Comparison of ENCODE assay signal across 30 cellular contexts in genomic region chr14:34065222-34065621, GRCh38.
"Had no signal": no experiment of that assay in that cellular context is flagged by ENCODE, and none has a peak within 500 bp of the region (broad histone marks: within the 10 kb centered on the region; RNA-seq: fewer than 3 reads in every experiment).

No MANE protein-coding gene starts in this region.

- H3K9me3 Mint-ChIP-seq: activated B cell treated with CpG ODN at 0.5 μM for 24 hours; activated CD4-positive, alpha-beta memory T cell treated with anti-CD3 and anti-CD28 coated beads, Interleukin-2, amount 10 ng/mL, durations not matched to agents 7 days and 5 days had no signal

- H3K27ac Mint-ChIP-seq: activated B cell treated with CpG ODN at 0.5 μM for 24 hours; activated CD4-positive, alpha-beta memory T cell treated with anti-CD3 and anti-CD28 coated beads, Interleukin-2, amount 10 ng/mL, durations not matched to agents 7 days and 5 days; activated CD4-positive, alpha-beta T cell treated with anti-CD3 and anti-CD28 coated beads, Interleukin-2, amount 10 ng/mL, durations not matched to agents 7 days and 5 days; activated naive CD8-positive, alpha-beta T cell treated with anti-CD3 and anti-CD28 coated beads, Interleukin-2, amount 10 ng/mL, durations not matched to agents 7 days and 5 days; activated T-helper 2 cell treated with anti-CD3 and anti-CD28 coated beads, Interferon-gamma antibody, Interleukin-2, Interleukin-4, amounts not matched to agents 10 μg/mL and 5 μg/mL and 100 μg/mL, durations not matched to agents 14 hours and 24 hours and 36 hours; IgD-negative memory B cell had no signal

- H3K4me3 Mint-ChIP-seq: activated B cell treated with CpG ODN at 0.5 μM for 24 hours; activated CD4-positive, alpha-beta memory T cell treated with anti-CD3 and anti-CD28 coated beads, Interleukin-2, amount 10 ng/mL, durations not matched to agents 7 days and 5 days; activated CD4-positive, alpha-beta T cell treated with anti-CD3 and anti-CD28 coated beads, Interleukin-2, amount 10 ng/mL, durations not matched to agents 7 days and 5 days; activated naive CD8-positive, alpha-beta T cell treated with anti-CD3 and anti-CD28 coated beads, Interleukin-2, amount 10 ng/mL, durations not matched to agents 7 days and 5 days; IgD-negative memory B cell had no signal

- H3K36me3 ChIP-seq: adrenal gland, breast epithelium, MG63, Peyer's patch had no signal

- H3K4me3 ChIP-seq: adrenal gland, breast epithelium, MG63, Peyer's patch had no signal

- H3K36me3 Mint-ChIP-seq: IgD-negative memory B cell had no signal

- DNase-seq: activated B cell treated with CpG ODN at 0.5 μM for 24 hours; activated CD4-positive, alpha-beta memory T cell treated with anti-CD3 and anti-CD28 coated beads, Interleukin-2, amount 10 ng/mL, durations not matched to agents 7 days and 5 days; activated CD4-positive, alpha-beta T cell treated with anti-CD3 and anti-CD28 coated beads for 1 hour; activated CD4-positive, alpha-beta T cell treated with anti-CD3 and anti-CD28 coated beads, Interleukin-2, amount 10 ng/mL, durations not matched to agents 7 days and 5 days; activated naive CD4-positive, alpha-beta T cell treated with anti-CD3 and anti-CD28 coated beads, Interleukin-2, amount 50 U/mL, for 16 hours; activated naive CD8-positive, alpha-beta T cell treated with anti-CD3 and anti-CD28 coated beads, Interleukin-2, amount 10 ng/mL, durations not matched to agents 7 days and 5 days; activated T-cell treated with anti-CD3 and anti-CD28 coated beads for 4 hours; activated T-cell treated with anti-CD3 and anti-CD28 coated beads, Interleukin-2, amount 50 U/mL, for 48 hours; adrenal gland; anterior cingulate cortex; MG63; MV-4-11; NCI-H1092 treated with DMSO at 0.1 percent for 48 hours; NCI-H1417 treated with DMSO at 0.1 percent for 48 hours; NCI-H1694; NCI-H2029; NCI-H2107; NCI-H2171 treated with DMSO at 0.1 percent for 48 hours; NCI-H345; NCI-H510A; NCI-H526 treated with DMSO at 0.1 percent for 48 hours; Peyer's patch; SHP77 treated with DMSO at 0.1 percent for 48 hours; T-helper 2 cell; T1000 had no signal

- H3K27me3 ChIP-seq: adrenal gland, breast epithelium, MG63, Peyer's patch had no signal

- H3K4me1 ChIP-seq: adrenal gland, breast epithelium, Peyer's patch had no signal

- H3K9me3 ChIP-seq: adrenal gland, breast epithelium, MG63, Peyer's patch had no signal

- H3K27ac ChIP-seq: adrenal gland, breast epithelium, KMS-11, Peyer's patch, RWPE1 had no signal
